Comparison of ENCODE assay signal across 8 cellular contexts in genomic region chr14:35533357-35534129, GRCh38. TPM values are rescaled to one million over a fixed set of nuclear protein-coding genes. Genes with fewer than 3 reads are reported as not detected.
DNase-seq lines count a peak whose midpoint lies in the region; ATAC-seq and TF ChIP-seq lines count a peak whose summit lies in the region.

No MANE protein-coding gene starts in this region.

- intact Hi-C loops in ovary (cut with DNase I) (no loop called here), upper lobe of right lung (cut with DNase I) (no loop called here)

- H3K9me3 ChIP-seq in HUES48 (ENCODE audit: control insufficient read depth, insufficient read depth, low read length) (no peaks in the 10 kb centered on the region), Peyer's patch (no peaks in the 10 kb centered on the region), ovary (peaks cover 0 to 6% of the 10 kb centered on the region in 2 donors), upper lobe of right lung (no peaks in the 10 kb centered on the region)

- DNase-seq in DMS 273 treated with DMSO at 0.1 percent for 48 hours (lab: John Stamatoyannopoulos, UW) (peak; percentile 50), Peyer's patch (peak; percentile 43 to 74 (median 66)), glomerular visceral epithelial cell (ENCODE audit: extremely low spot score) (peak; percentile 67), ovary (peak in 3 of 5 donors; percentile 19 to 49 (median 21)), upper lobe of right lung (peak; percentile 80)
- DNase-seq in activated naive CD4-positive, alpha-beta T cell (lab: John Stamatoyannopoulos, UW), result peak in 3 of 4 experiments; percentile 16 to 34 (median 33)

- H3K27me3 ChIP-seq in HUES48 (ENCODE audit: control insufficient read depth, insufficient read depth, low read length) (peaks cover 90% of the 10 kb centered on the region), Peyer's patch (peaks cover 0 to 26% of the 10 kb centered on the region in 2 donors), ovary (peaks cover 4% of the 10 kb centered on the region), upper lobe of right lung (peaks cover 50% of the 10 kb centered on the region)

- 0 to 2% (median 1%) methylated on average over 70 to 95 of the region's 95 CpGs for WGBS in ovary, 3 donors

- TF ChIP-seq POLR2A in Peyer's patch (IDR thresholded peaks at IDR 0.05) (no peak), ovary (IDR thresholded peaks at IDR 0.05) (no peak)

- no peak for TF ChIP-seq CTCF in Peyer's patch (IDR thresholded peaks at IDR 0.05)
- no peak for TF ChIP-seq CTCF in ovary (IDR thresholded peaks at IDR 0.05)
- TF ChIP-seq CTCF in upper lobe of right lung (IDR thresholded peaks at IDR 0.05), result no peak

- H3K4me3 ChIP-seq in HUES48 (ENCODE audit: low read depth, low read length) (peak overlapping the region; percentile 69), Peyer's patch (peak overlapping the region; percentile 32 to 64 (median 56)), ovary (peak overlapping the region; percentile 33), upper lobe of right lung (peak overlapping the region; percentile 51)

- H3K27ac ChIP-seq in HUES48 (ENCODE audit: low read depth, low read length) (no peak overlapping the region), Peyer's patch (peak overlapping the region in 1 of 4 donors; percentile 34), ovary (no peak overlapping the region), upper lobe of right lung (no peak overlapping the region)

- peak; percentile 57 for ATAC-seq in GM21447 (IDR thresholded peaks at IDR 0.05; ENCODE audit: unreplicated experiment)
- ATAC-seq in upper lobe of right lung, result peak; percentile 76

- H3K9ac ChIP-seq in HUES48 (ENCODE audit: low read depth, low read length), result no peak overlapping the region

- no peak for TF ChIP-seq EP300 in ovary (IDR thresholded peaks at IDR 0.05)

- H3K36me3 ChIP-seq in HUES48 (ENCODE audit: control insufficient read depth, insufficient read depth, low read length) (no peaks in the 10 kb centered on the region), Peyer's patch (no peaks in the 10 kb centered on the region), ovary (no peaks in the 10 kb centered on the region), upper lobe of right lung (no peaks in the 10 kb centered on the region)

- H3K4me1 ChIP-seq in HUES48 (ENCODE audit: control insufficient read depth, insufficient read depth, low read length) (peaks cover 2% of the 10 kb centered on the region; the same call in 1 of the 2 replicates), Peyer's patch (peaks cover 0 to 30% (median 22%) of the 10 kb centered on the region in 4 donors), ovary (ENCODE audit: insufficient read depth) (peaks cover 18% of the 10 kb centered on the region), upper lobe of right lung (peaks cover 22% of the 10 kb centered on the region)

RNA-seq across cellular contexts. Expression of gene INSM2, which starts 0.4 kb away (rescaled TPM):
- total RNA-seq in Peyer's patch (not detected), ovary (under 1 TPM in 1 of 7 donors, not detected in 6; 0.11 TPM), upper lobe of right lung (not detected)
- not detected for polyA plus RNA-seq in ovary

Comparison
In these comparisons a context has a peak if more than half of its experiments do, and no peak if none do; other contexts are left out.
1. DNase-seq: peak in every context shown above with its lines; median percentile 80 in upper lobe of right lung; 67 in glomerular visceral epithelial cell; 66 in Peyer's patch; 50 in DMS 273 treated with DMSO at 0.1 percent for 48 hours; 33 in activated naive CD4-positive, alpha-beta T cell; 21 in ovary.